ENCODE assay signal across 9 cellular contexts in the genomic region with DNA sequence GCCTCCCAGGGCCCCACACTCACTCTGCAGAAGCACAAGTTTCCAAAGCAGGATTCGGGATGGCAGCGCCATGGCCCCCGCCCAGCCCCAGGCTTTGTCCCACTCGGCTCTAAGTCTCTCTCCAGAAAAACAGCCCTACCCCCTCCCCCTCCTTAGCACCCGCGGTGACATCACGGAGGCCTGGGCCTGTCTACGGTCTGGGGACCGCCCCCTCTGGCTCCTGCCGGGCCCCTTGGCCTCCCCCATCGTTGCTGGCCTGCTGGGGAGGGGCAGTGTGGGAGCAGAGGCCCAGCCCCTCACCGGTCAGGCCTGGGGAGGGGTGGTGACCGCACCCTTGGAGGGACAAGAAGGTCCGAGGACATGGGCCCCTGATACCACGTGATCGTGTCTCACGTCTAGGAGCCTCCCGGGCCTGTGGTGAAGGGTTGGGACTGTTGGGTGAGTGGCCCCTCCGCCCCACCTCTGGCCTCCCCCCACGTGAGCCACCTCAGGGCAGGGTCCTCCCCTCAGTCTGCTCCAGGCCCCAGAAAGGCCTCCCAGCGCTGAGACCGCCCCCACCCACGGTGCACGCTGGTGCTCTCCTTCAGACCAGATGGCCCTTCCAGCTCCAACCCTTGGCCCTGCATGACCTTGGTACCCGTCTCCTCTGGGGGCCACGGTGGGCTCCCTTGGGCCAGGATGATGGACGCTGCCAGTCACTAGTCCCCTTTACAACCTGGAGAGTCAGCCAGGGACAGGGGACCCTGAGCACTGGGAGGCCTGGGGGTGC. TPM values are rescaled to one million over a fixed set of nuclear protein-coding genes. Genes with fewer than 3 reads are reported as not detected.
A peak's percentile ranks its signal among the peaks of the same experiment; 100 is the strongest.
DNase-seq lines count a peak whose midpoint lies in the region; ATAC-seq and TF ChIP-seq lines count a peak whose summit lies in the region.
"Had no signal": no experiment of that assay in that cellular context is flagged by ENCODE, and none has a peak within 500 bp of the region (broad histone marks: within the 10 kb centered on the region; RNA-seq: fewer than 3 reads in every experiment).

A gene with protein sequence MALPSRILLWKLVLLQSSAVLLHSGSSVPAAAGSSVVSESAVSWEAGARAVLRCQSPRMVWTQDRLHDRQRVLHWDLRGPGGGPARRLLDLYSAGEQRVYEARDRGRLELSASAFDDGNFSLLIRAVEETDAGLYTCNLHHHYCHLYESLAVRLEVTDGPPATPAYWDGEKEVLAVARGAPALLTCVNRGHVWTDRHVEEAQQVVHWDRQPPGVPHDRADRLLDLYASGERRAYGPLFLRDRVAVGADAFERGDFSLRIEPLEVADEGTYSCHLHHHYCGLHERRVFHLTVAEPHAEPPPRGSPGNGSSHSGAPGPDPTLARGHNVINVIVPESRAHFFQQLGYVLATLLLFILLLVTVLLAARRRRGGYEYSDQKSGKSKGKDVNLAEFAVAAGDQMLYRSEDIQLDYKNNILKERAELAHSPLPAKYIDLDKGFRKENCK (minus strand): TSS at position 123 of the 769 bp plus-strand sequence. CDS start 51 bp downstream, at position 72.

- H3K27ac ChIP-seq in coronary artery (peak within 1 kb of the TSS; percentile 81 to 95), lung (ENCODE audit: low read depth in 1 of 2, low read length in 1 of 2) (peak within 1 kb of the TSS; percentile 21 to 79), tibial artery (peak within 1 kb of the TSS; percentile 94 to 97)

- H3K27me3 ChIP-seq in lung (ENCODE audit: control insufficient read depth, insufficient read depth) (no peaks in the 10 kb centered on the region), tibial artery (no peaks in the 10 kb centered on the region)

- H3K36me3 ChIP-seq in lung (ENCODE audit: control insufficient read depth in 2 of 2, insufficient read depth in 2 of 2, low read length in 2 of 2), result peaks cover 0 to 3% of the 10 kb centered on the region in 2 donors
- H3K36me3 ChIP-seq in tibial artery, result peaks cover 8 to 15% (median 14%) of the 10 kb centered on the region in 3 donors

- DNase-seq in NOMO-1 treated with dmso at 0.1 percent for 144 hours (lab: John Stamatoyannopoulos, UW; ENCODE audit: unreplicated experiment) (peak; percentile 30), NOMO-1 treated with DMSO at 0.1 percent for 48 hours (lab: John Stamatoyannopoulos, UW; ENCODE audit: unreplicated experiment) (no peak), coronary artery (ENCODE audit: low spot score) (no peak), lung (ENCODE audit: low spot score) (peak; percentile 60), tibial artery (peak; percentile 83 to 92), NCI-H345 (lab: John Stamatoyannopoulos, UW) (no peak), foreskin melanocyte (no peak)

- ATAC-seq in lung (ENCODE audit: insufficient read depth, low FRiP score) (no peak), HG02623 (IDR thresholded peaks at IDR 0.05; ENCODE audit: unreplicated experiment) (no peak)

- H3K9me3 ChIP-seq in lung (ENCODE audit: control insufficient read depth in 2 of 2, insufficient read depth in 1 of 2, low read length in 1 of 2) (peaks cover 0 to 5% of the 10 kb centered on the region in 2 donors), tibial artery (no peaks in the 10 kb centered on the region)

- TF ChIP-seq CTCF in coronary artery (IDR thresholded peaks at IDR 0.05) (no peak), lung (IDR thresholded peaks at IDR 0.05; ENCODE audit: control extremely low read depth, extremely low read depth) (no peak), tibial artery (IDR thresholded peaks at IDR 0.05) (no peak)

- 18 to 28% methylated on average over 22 to 27 of the region's 27 CpGs for WGBS in lung, 2 donors

- H3K4me3 ChIP-seq in coronary artery, result peak within 1 kb of the TSS; percentile 78
- peak within 1 kb of the TSS; percentile 37 for H3K4me3 ChIP-seq in lung
- H3K4me3 ChIP-seq in tibial artery, result peak within 1 kb of the TSS; percentile 71 to 78

- intact Hi-C loops in tibial artery (cut with DNase I; ENCODE audit: low total_unique reads), result no loop called here

- H3K4me1 ChIP-seq in lung (ENCODE audit: control insufficient read depth in 2 of 2, insufficient read depth in 2 of 2, low read length in 2 of 2), result peaks cover 0 to 9% of the 10 kb centered on the region in 2 donors
- peaks cover 0 to 88% (median 72%) of the 10 kb centered on the region in 4 donors for H3K4me1 ChIP-seq in tibial artery

RNA-seq across cellular contexts. Expression of the gene that starts here (rescaled TPM):
- 100 to 1,000 TPM in 1 of 2 donors, 10 to 100 TPM in 1; 68.9 to 213 TPM for total RNA-seq in lung
- polyA plus RNA-seq in lung, result 10 to 100 TPM; 38.5 to 65.0 TPM
- total RNA-seq: NCI-H460 had no signal

Comparison
In these comparisons a context has a peak if more than half of its experiments do, and no peak if none do; other contexts are left out.
1. DNase-seq: peak in NOMO-1 treated with dmso at 0.1 percent for 144 hours (single experiment), lung (single experiment) and tibial artery (2 of 2); none in NOMO-1 treated with DMSO at 0.1 percent for 48 hours (single experiment), coronary artery (single experiment), NCI-H345 (single experiment) and foreskin melanocyte (single experiment).
2. Peak in every context shown above with its lines, with median percentiles within 50 percentile points of each other: H3K27ac ChIP-seq and H3K4me3 ChIP-seq.